ENCODE assay signal across 9 cellular contexts in genomic region chr16:72848045-72848410, GRCh38.
DNase-seq lines count a peak whose midpoint lies in the region; ATAC-seq and TF ChIP-seq lines count a peak whose summit lies in the region.
"Had no signal": no experiment of that assay in that cellular context is flagged by ENCODE, and none has a peak within 500 bp of the region (broad histone marks: within the 10 kb centered on the region; RNA-seq: fewer than 3 reads in every experiment).

No MANE protein-coding gene starts in this region.

- WGBS in heart left ventricle, 4 donors, result 91 to 95% (median 92%) methylated on average over 9 of the region's 9 CpGs
- 97% methylated on average over 6 of the region's 9 CpGs for WGBS in esophagus muscularis mucosa
- WGBS in ovary, 3 donors, result 79 to 95% (median 81%) methylated on average over 9 of the region's 9 CpGs
- 57 to 60% methylated on average over 9 of the region's 9 CpGs for WGBS in aorta, 2 donors
- WGBS in hepatocyte (ENCODE audit: low lambda C conversion rate, missing lambda C conversion rate), result 84% methylated on average over 9 of the region's 9 CpGs

- no peak overlapping the region for H2AFZ ChIP-seq in hepatocyte

- H3K27me3 ChIP-seq in heart left ventricle (no peaks in the 10 kb centered on the region), esophagus muscularis mucosa (no peaks in the 10 kb centered on the region), ovary (no peaks in the 10 kb centered on the region), aorta (ENCODE audit: control insufficient read depth in 1 of 2, insufficient read depth in 2 of 2, low read length in 1 of 2) (no peaks in the 10 kb centered on the region), hepatocyte (no peaks in the 10 kb centered on the region)

- H3K36me3 ChIP-seq in heart left ventricle, result no peaks in the 10 kb centered on the region
- no peaks in the 10 kb centered on the region for H3K36me3 ChIP-seq in esophagus muscularis mucosa
- H3K36me3 ChIP-seq in ovary, result no peaks in the 10 kb centered on the region
- no peaks in the 10 kb centered on the region for H3K36me3 ChIP-seq in aorta (ENCODE audit: control insufficient read depth in 1 of 2, insufficient read depth in 2 of 2, low read length in 1 of 2)
- H3K36me3 ChIP-seq in hepatocyte (replicated peaks; ENCODE audit: insufficient read depth, low read depth), result no peaks in the 10 kb centered on the region

- DNase-seq in heart left ventricle (no peak), left ventricle myocardium superior (no peak), esophagus muscularis mucosa (ENCODE audit: extremely low spot score) (no peak), ovary (no peak), aorta (no peak), hepatocyte (ENCODE audit: low spot score) (no peak)
- no peak for DNase-seq in stimulated activated CD4-positive, alpha-beta T cell treated with anti-CD3 and anti-CD28 coated beads, Interleukin-2, amount 100 ng/mL, for 48 hours

- H3K4me3 ChIP-seq in heart left ventricle (peak overlapping the region in 8 of 12 donors; percentile 4 to 37 (median 26)), esophagus muscularis mucosa (no peak overlapping the region), ovary (no peak overlapping the region), aorta (ENCODE audit: low read length in 2 of 2) (no peak overlapping the region), hepatocyte (no peak overlapping the region)
- H3K4me3 ChIP-seq: GM12878 had no signal

- H3K4me1 ChIP-seq in heart left ventricle (peaks cover 0 to 80% (median 52%) of the 10 kb centered on the region in 12 donors), esophagus muscularis mucosa (peaks cover 48 to 70% (median 60%) of the 10 kb centered on the region in 4 donors), ovary (ENCODE audit: insufficient read depth) (peaks cover 6% of the 10 kb centered on the region), aorta (ENCODE audit: control insufficient read depth in 1 of 2, insufficient read depth in 2 of 2, low read length in 2 of 2) (peaks cover 6 to 12% of the 10 kb centered on the region in 2 donors), hepatocyte (ENCODE audit: insufficient read depth) (peaks cover 7% of the 10 kb centered on the region)

- TF ChIP-seq EP300 in esophagus muscularis mucosa (IDR thresholded peaks at IDR 0.05) (no peak), ovary (IDR thresholded peaks at IDR 0.05) (no peak)

- TF ChIP-seq POLR2A in heart left ventricle (IDR thresholded peaks at IDR 0.05) (no peak), esophagus muscularis mucosa (IDR thresholded peaks at IDR 0.05; ENCODE audit: low read depth) (no peak), ovary (IDR thresholded peaks at IDR 0.05) (no peak)

- H3K79me2 ChIP-seq in hepatocyte, result peaks cover 28% of the 10 kb centered on the region

- no peak for TF ChIP-seq CTCF in heart left ventricle (IDR thresholded peaks at IDR 0.05)
- TF ChIP-seq CTCF in esophagus muscularis mucosa (IDR thresholded peaks at IDR 0.05), result no peak
- no peak for TF ChIP-seq CTCF in ovary (IDR thresholded peaks at IDR 0.05)
- no peak for TF ChIP-seq CTCF in hepatocyte (IDR thresholded peaks at IDR 0.05; ENCODE audit: poor library complexity)

- ATAC-seq in heart left ventricle (peak in 1 of 4 donors; percentile 3), left ventricle myocardium superior (no peak), aorta (ENCODE audit: low FRiP score) (no peak), GM21423 (IDR thresholded peaks at IDR 0.05; ENCODE audit: unreplicated experiment) (no peak)
- ATAC-seq: GM12878 had no signal

- H3K9me2 ChIP-seq in hepatocyte (replicated peaks; ENCODE audit: insufficient read depth), result no peaks in the 10 kb centered on the region

- no peak overlapping the region for H3K4me2 ChIP-seq in hepatocyte

- H3K27ac ChIP-seq in heart left ventricle (peak overlapping the region; percentile 15 to 91 (median 70)), esophagus muscularis mucosa (replicated peaks in 1 of 4) (peak overlapping the region; percentile 68 to 72 (median 68)), ovary (peak overlapping the region; percentile 11 to 39), aorta (ENCODE audit: low read depth in 1 of 2, low read length in 2 of 2) (peak overlapping the region; percentile 86 to 87), hepatocyte (no peak overlapping the region)

- intact Hi-C loops in heart left ventricle (cut with DNase I) (loop anchor here in 5 of 10 donors (5.0 to 10.0 kb wide), 5 partner anchors 87 to 346 kb away; partner anchors contain the start of gene ZFHX3 (in 3 of the 5)), left ventricle myocardium superior (cut with micrococcal nuclease) (no loop called here), esophagus muscularis mucosa (cut with DNase I) (loop anchor here (5.0 kb wide), 1 partner anchor 329 kb away; no protein-coding TSS in a partner anchor), ovary (cut with DNase I) (loop anchor here in 1 of 4 donors (5.0 to 10.0 kb wide), 2 partner anchors 97 to 214 kb away; no protein-coding TSS in a partner anchor), aorta (cut with DNase I) (loop anchor here (2.0 to 10.0 kb wide), 7 partner anchors 61 to 327 kb away; no protein-coding TSS in a partner anchor)

- no peaks in the 10 kb centered on the region for H3K9me3 ChIP-seq in heart left ventricle
- H3K9me3 ChIP-seq in esophagus muscularis mucosa, result no peaks in the 10 kb centered on the region
- no peaks in the 10 kb centered on the region for H3K9me3 ChIP-seq in ovary
- H3K9me3 ChIP-seq in aorta (ENCODE audit: control insufficient read depth, low read length), result no peaks in the 10 kb centered on the region
- H3K9me3 ChIP-seq in hepatocyte (ENCODE audit: low read depth), result no peaks in the 10 kb centered on the region

- H4K20me1 ChIP-seq in hepatocyte (ENCODE audit: insufficient read depth, poor library complexity, severe bottlenecking), result peaks cover 4% of the 10 kb centered on the region

Comparison
In these comparisons a context has a peak if more than half of its experiments do, and no peak if none do; other contexts are left out.
1. H3K4me3 ChIP-seq: peak in heart left ventricle (8 of 12); none in esophagus muscularis mucosa (0 of 4), ovary (single experiment), aorta (0 of 2) and hepatocyte (single experiment).